Comparison of ENCODE assay signal across 1 cellular context in genomic region chr3:101938262-101938847, GRCh38.
A peak's percentile ranks its signal among the peaks of the same experiment; 100 is the strongest.
TF ChIP-seq lines count a peak whose summit lies in the region.

No MANE protein-coding gene starts in this region.

TF ChIP-seq in GM12878, 131 proteins besides CTCF, POLR2A, EP300 and RAD21 (continued from another document and continues in another):
- TF ChIP-seq E2F8 (IDR thresholded peaks at IDR 0.05; ENCODE audit: low read depth, partially characterized antibody) (no peak), RELA (IDR thresholded peaks at IDR 0.05; ENCODE audit: borderline replicate concordance, partially characterized antibody) (no peak), HDGF (IDR thresholded peaks at IDR 0.05) (no peak), NFIC (IDR thresholded peaks at IDR 0.05; ENCODE audit: low read depth, low read length) (peak; percentile 95), GABPA (IDR thresholded peaks at IDR 0.05; ENCODE audit: low read depth) (0 out of 2 replicates have a peak, but pooled peaks have one; percentile 32), SUPT20H (IDR thresholded peaks at IDR 0.05; ENCODE audit: borderline replicate concordance, control insufficient read depth, low read depth, low read length) (no peak), IRF5 (IDR thresholded peaks at IDR 0.05; ENCODE audit: borderline replicate concordance) (no peak), BRCA1 (IDR thresholded peaks at IDR 0.05; ENCODE audit: low read depth, low read length) (no peak), CREM (IDR thresholded peaks at IDR 0.05; ENCODE audit: low read depth) (peak; percentile 64), IKZF2 (IDR thresholded peaks at IDR 0.05) (peak; percentile 97 to 98), ZNF592 (IDR thresholded peaks at IDR 0.05) (no peak), SPI1 (IDR thresholded peaks at IDR 0.05; ENCODE audit: borderline replicate concordance, insufficient read depth, low read depth, low read length) (peak; percentile 86; the same call in 1 of the 2 replicates), MTA2 (IDR thresholded peaks at IDR 0.05; ENCODE audit: low read depth) (peak; percentile 91), SMAD5 (IDR thresholded peaks at IDR 0.05; ENCODE audit: low read depth) (no peak), RB1 (IDR thresholded peaks at IDR 0.05; ENCODE audit: borderline replicate concordance) (no peak), ELK1 (IDR thresholded peaks at IDR 0.05; ENCODE audit: low read depth, low read length) (0 out of 2 replicates have a peak, but pooled peaks have one; percentile 24), SMAD1 (IDR thresholded peaks at IDR 0.05; ENCODE audit: low read depth, partially characterized antibody) (no peak), NKRF (conservative IDR thresholded peaks at IDR 0.05) (no peak), ZBTB40 (IDR thresholded peaks at IDR 0.05; ENCODE audit: borderline replicate concordance) (no peak), SMC3 (IDR thresholded peaks at IDR 0.05; ENCODE audit: borderline replicate concordance, low read length) (0 out of 2 replicates have a peak, but pooled peaks have one; percentile 3), MLLT1 (IDR thresholded peaks at IDR 0.05) (peak; percentile 82), RBBP5 (conservative IDR thresholded peaks at IDR 0.05) (no peak), USF1 (IDR thresholded peaks at IDR 0.05; ENCODE audit: borderline replicate concordance, extremely low read length, insufficient read depth, low read depth, low read length) (no peak), CBX3 (IDR thresholded peaks at IDR 0.05; ENCODE audit: borderline replicate concordance, low read depth) (no peak), ASH2L (IDR thresholded peaks at IDR 0.05; ENCODE audit: borderline replicate concordance, low read depth) (no peak), ETV6 (conservative IDR thresholded peaks at IDR 0.05 in 1 of 2, IDR thresholded peaks at IDR 0.05 in 1 of 2; ENCODE audit: borderline replicate concordance in 1 of 2, low read depth in 1 of 2) (peak in 1 of 2 experiments; percentile 96; a peak in 2 of 4 replicates), RCOR1 (conservative IDR thresholded peaks at IDR 0.05; ENCODE audit: low read depth, low read length) (no peak), SKIL (IDR thresholded peaks at IDR 0.05; ENCODE audit: low read depth, poor library complexity, severe bottlenecking) (peak; percentile 69), PML (IDR thresholded peaks at IDR 0.05; ENCODE audit: low read length) (peak; percentile 57; the same call in 1 of the 2 replicates), FOS (IDR thresholded peaks at IDR 0.05; ENCODE audit: borderline replicate concordance, extremely low read depth, insufficient read length) (no peak), SRF (IDR thresholded peaks at IDR 0.05; ENCODE audit: low read depth in 2 of 2, low read length in 2 of 2) (no peak), HSF1 (IDR thresholded peaks at IDR 0.05; ENCODE audit: low read depth, low read length) (no peak), CHD2 (IDR thresholded peaks at IDR 0.05; ENCODE audit: borderline replicate concordance, low read depth, low read length) (peak; percentile 59; the same call in 1 of the 2 replicates), NRF1 (conservative IDR thresholded peaks at IDR 0.05; ENCODE audit: low read depth, low read length) (no peak)
